In genomic region chr7:155233703-155234492, GRCh38 we compare ENCODE assay signal across 11 cellular contexts.
DNase-seq lines count a peak whose midpoint lies in the region; ATAC-seq, FAIRE-seq and TF ChIP-seq lines count a peak whose summit lies in the region.
"Had no signal": no experiment of that assay in that cellular context is flagged by ENCODE, and none has a peak within 500 bp of the region (broad histone marks: within the 10 kb centered on the region; RNA-seq: fewer than 3 reads in every experiment).

No MANE protein-coding gene starts in this region.

- H3K18ac ChIP-seq in H9 (ENCODE audit: insufficient read length, low read depth, low read length), result peak overlapping the region; percentile 11

- H3K56ac ChIP-seq in H9 (ENCODE audit: insufficient read length, low read depth, low read length), result no peak overlapping the region

- no peak overlapping the region for H3K23ac ChIP-seq in H9 (ENCODE audit: insufficient read length, low read depth, low read length)

- no peak overlapping the region for H4K8ac ChIP-seq in H9 (replicated peaks; ENCODE audit: insufficient read length, low read depth, low read length)

- H3K79me1 ChIP-seq in H9 (ENCODE audit: insufficient read depth, low read depth, low read length, poor library complexity, severe bottlenecking), result no peaks in the 10 kb centered on the region

- no peak overlapping the region for H2BK20ac ChIP-seq in H9 (ENCODE audit: low read depth, low read length, poor library complexity, severe bottlenecking)

- H3K9ac ChIP-seq in H9 (ENCODE audit: extremely low read depth, insufficient read length, low read length), result no peak overlapping the region

- H3K27ac ChIP-seq in H9 (ENCODE audit: insufficient read length, low read depth, low read length) (no peak overlapping the region), small intestine (ENCODE audit: low read depth in 1 of 2, low read length in 1 of 2) (no peak overlapping the region), A673 (ENCODE audit: low read depth, low read length, poor library complexity, severe bottlenecking) (no peak overlapping the region)
- H3K27ac ChIP-seq: SK-N-MC had no signal

- intact Hi-C loops in A673 (cut with micrococcal nuclease; ENCODE audit: unreplicated experiment), result no loop called here

- FAIRE-seq in RCC 7860 (lab: Jason Lieb, UNC) (no peak), small intestine (lab: Jason Lieb, UNC) (no peak)

- H2BK12ac ChIP-seq in H9 (ENCODE audit: insufficient read length, low read depth, low read length), result no peak overlapping the region

- ATAC-seq in HG03175 (IDR thresholded peaks at IDR 0.05; ENCODE audit: unreplicated experiment), result no peak

- no peak overlapping the region for H3K14ac ChIP-seq in H9 (ENCODE audit: insufficient read depth, low read length)

- peaks cover 0 to 5% (median 3%) of the 10 kb centered on the region in 3 experiments; a peak in 3 of 7 replicates for H3K36me3 Mint-ChIP-seq in H9 (ENCODE audit: insufficient read depth in 1 of 3, low read depth in 3 of 3)
- H3K36me3 Mint-ChIP-seq: activated naive CD4-positive, alpha-beta T cell treated with anti-CD3 and anti-CD28 coated beads, Interleukin-2, amount 10 ng/mL, durations not matched to agents 7 days and 5 days had no signal

- no peak overlapping the region for H4K91ac ChIP-seq in H9 (ENCODE audit: insufficient read length, low read depth, low read length)

- H3K9me3 Mint-ChIP-seq in H9, result peaks cover 9 to 13% of the 10 kb centered on the region in 2 experiments
- H3K9me3 Mint-ChIP-seq: activated naive CD4-positive, alpha-beta T cell treated with anti-CD3 and anti-CD28 coated beads, Interleukin-2, amount 10 ng/mL, durations not matched to agents 7 days and 5 days had no signal

- H2BK5ac ChIP-seq in H9 (ENCODE audit: insufficient read length, low read length), result no peak overlapping the region

- H2BK120ac ChIP-seq in H9 (ENCODE audit: low read depth, low read length, poor library complexity, severe bottlenecking), result no peak overlapping the region

- H3K4me1 Mint-ChIP-seq in H9, result peaks cover 9 to 12% of the 10 kb centered on the region in 2 experiments
- H3K4me1 Mint-ChIP-seq: activated naive CD4-positive, alpha-beta T cell treated with anti-CD3 and anti-CD28 coated beads, Interleukin-2, amount 10 ng/mL, durations not matched to agents 7 days and 5 days had no signal

- no peak overlapping the region for H4K5ac ChIP-seq in H9 (ENCODE audit: insufficient read length, low read depth, low read length)

- no peak overlapping the region; a peak in 1 of 7 replicates for H3K27ac Mint-ChIP-seq in H9
- H3K27ac Mint-ChIP-seq: activated naive CD4-positive, alpha-beta T cell treated with anti-CD3 and anti-CD28 coated beads, Interleukin-2, amount 10 ng/mL, durations not matched to agents 7 days and 5 days had no signal

- H3K4me3 Mint-ChIP-seq in H9, result no peak overlapping the region
- H3K4me3 Mint-ChIP-seq: activated naive CD4-positive, alpha-beta T cell treated with anti-CD3 and anti-CD28 coated beads, Interleukin-2, amount 10 ng/mL, durations not matched to agents 7 days and 5 days had no signal

- no peak overlapping the region for H3T11ph ChIP-seq in H9 (ENCODE audit: low read length)

- H3K36me3 ChIP-seq in small intestine (ENCODE audit: control insufficient read depth in 2 of 2, insufficient read depth in 2 of 2, low read length in 2 of 2), result no peaks in the 10 kb centered on the region
- H3K36me3 ChIP-seq in A673 (ENCODE audit: insufficient read depth, low read length, poor library complexity, severe bottlenecking), result no peaks in the 10 kb centered on the region

- no peaks in the 10 kb centered on the region for H3K79me2 ChIP-seq in H9 (ENCODE audit: insufficient read depth, low read length)

- H3K4ac ChIP-seq in H9 (ENCODE audit: low read depth, low read length), result no peak overlapping the region

- H3K9me3 ChIP-seq in H9 (ENCODE audit: control insufficient read depth, low read depth, low read length) (no peaks in the 10 kb centered on the region), small intestine (ENCODE audit: control insufficient read depth, low read depth) (no peaks in the 10 kb centered on the region), A673 (ENCODE audit: low read depth, low read length, poor library complexity, severe bottlenecking) (no peaks in the 10 kb centered on the region)

- H3K4me1 ChIP-seq in H9 (ENCODE audit: insufficient read depth, low read length), result no peaks in the 10 kb centered on the region
- peaks cover 0 to 2% of the 10 kb centered on the region in 2 donors for H3K4me1 ChIP-seq in small intestine (ENCODE audit: control insufficient read depth in 2 of 2, insufficient read depth in 1 of 2, low read depth in 1 of 2, low read length in 1 of 2)
- no peaks in the 10 kb centered on the region for H3K4me1 ChIP-seq in A673 (ENCODE audit: insufficient read depth, low read length, poor library complexity, severe bottlenecking)

- no peak overlapping the region for H3K4me2 ChIP-seq in H9 (ENCODE audit: insufficient read depth, insufficient read length, low read length)

- TF ChIP-seq CTCF in H9 (conservative IDR thresholded peaks at IDR 0.05), result no peak
- no peak for TF ChIP-seq CTCF in A673 (conservative IDR thresholded peaks at IDR 0.05; ENCODE audit: low read depth, low read length)

- WGBS in H9 (ENCODE audit: extremely low coverage, insufficient read length, low lambda C conversion rate), result no CpG with 5 or more reads among the region's 26 CpGs
- 56 to 70% (median 63%) methylated on average over 26 of the region's 26 CpGs for WGBS in small intestine, 3 donors

- H2AFZ ChIP-seq in H9 (ENCODE audit: low read length), result no peak overlapping the region

- no peaks in the 10 kb centered on the region; the same call in 1 of the 2 replicates for H3K27me3 ChIP-seq in H9 (ENCODE audit: insufficient read depth, low read length)
- H3K27me3 ChIP-seq in small intestine (ENCODE audit: control insufficient read depth in 2 of 2, insufficient read depth in 2 of 2, low read length in 2 of 2), result no peaks in the 10 kb centered on the region
- H3K27me3 ChIP-seq in A673 (replicated peaks; ENCODE audit: insufficient read depth, low read depth, low read length, poor library complexity), result no peaks in the 10 kb centered on the region

- POLR2A ChIA-PET in A673 (lab: Charles Lee; ENCODE audit: low non-redundant PET), result no interaction called here

- H3K4me3 ChIP-seq in small intestine (ENCODE audit: low read depth in 1 of 2, low read length in 2 of 2) (no peak overlapping the region), A673 (ENCODE audit: low read depth, low read length, poor library complexity, severe bottlenecking) (no peak overlapping the region)
- H3K4me3 ChIP-seq: SK-N-MC had no signal

- H4K20me1 ChIP-seq in H9 (ENCODE audit: control insufficient read depth, insufficient read depth, insufficient read length), result peaks cover 2% of the 10 kb centered on the region

- no peak overlapping the region for H2AK5ac ChIP-seq in H9 (ENCODE audit: insufficient read length, low read length)

- H3K23me2 ChIP-seq in H9 (ENCODE audit: insufficient read length, low read depth, low read length, poor library complexity, severe bottlenecking), result no peaks in the 10 kb centered on the region

- no peak for DNase-seq in H9
- DNase-seq in RCC 7860 (ENCODE audit: low spot score), result peak; percentile 11
- peak; percentile 11 for DNase-seq in inferior parietal cortex (ENCODE audit: extremely low spot score)
- peak; percentile 22 for DNase-seq in small intestine
- DNase-seq in A673 (ENCODE audit: low spot score), result no peak
- DNase-seq in stimulated activated CD4-positive, alpha-beta T cell treated with anti-CD3 and anti-CD28 coated beads, Interleukin-15, amount 100 ng/mL, for 24 hours, result no peak
- DNase-seq: activated naive CD4-positive, alpha-beta T cell treated with anti-CD3 and anti-CD28 coated beads, Interleukin-2, amount 10 ng/mL, durations not matched to agents 7 days and 5 days; NCI-H1105; stimulated activated CD4-positive, alpha-beta T cell treated with anti-CD3 and anti-CD28 coated beads, Interleukin-4, amount 100 ng/mL, for 24 hours had no signal

- BruUV-seq in A673 (replicated peaks; lab: Mats Ljungman, UMichigan), result no TSS peak

- H2BK15ac ChIP-seq in H9 (ENCODE audit: low read depth, low read length), result no peak overlapping the region

- peaks cover 26% of the 10 kb centered on the region for H3K27me3 Mint-ChIP-seq in H9 (ENCODE audit: low read depth)

- CTCF ChIA-PET in A673 (lab: Charles Lee), result no interaction called here

Comparison
In these comparisons a context has a peak if more than half of its experiments do, and no peak if none do; other contexts are left out.
1. DNase-seq: peak in RCC 7860 (single experiment), inferior parietal cortex (single experiment) and small intestine (single experiment); none in H9 (single experiment), A673 (single experiment) and stimulated activated CD4-positive, alpha-beta T cell treated with anti-CD3 and anti-CD28 coated beads, Interleukin-15, amount 100 ng/mL, for 24 hours (single experiment).